ENCODE assay signal across 1 cellular context in the genomic region with DNA sequence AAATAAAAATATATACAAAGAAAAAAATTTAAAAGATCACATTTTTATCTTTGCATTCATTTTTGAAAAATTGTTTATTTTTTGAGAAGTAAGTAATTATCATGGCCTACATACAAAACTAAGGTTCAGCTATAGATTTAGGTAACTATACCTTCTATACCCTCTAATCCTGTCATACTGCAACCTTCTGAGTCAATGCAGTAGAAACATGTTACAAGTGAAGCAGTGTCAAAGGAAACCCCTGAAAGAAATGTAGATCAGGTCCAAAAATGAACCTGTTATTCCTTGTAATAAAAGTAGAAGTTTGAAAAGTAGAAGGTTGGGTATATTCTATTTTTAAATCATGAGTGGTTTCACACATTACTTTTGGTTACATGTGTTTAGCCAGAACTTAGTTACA.
TF ChIP-seq lines count a peak whose summit lies in the region.

No MANE protein-coding gene starts in this region.

TF ChIP-seq in GM12878, 131 proteins besides CTCF, POLR2A, EP300 and RAD21 (continued from another document):
- no peak for TF ChIP-seq ZBTB11 (CRISPR knock-in tag; IDR thresholded peaks at IDR 0.05)
- TF ChIP-seq CHD1 (IDR thresholded peaks at IDR 0.05; ENCODE audit: low read depth, low read length): no peak
- TF ChIP-seq, protein P1, sequence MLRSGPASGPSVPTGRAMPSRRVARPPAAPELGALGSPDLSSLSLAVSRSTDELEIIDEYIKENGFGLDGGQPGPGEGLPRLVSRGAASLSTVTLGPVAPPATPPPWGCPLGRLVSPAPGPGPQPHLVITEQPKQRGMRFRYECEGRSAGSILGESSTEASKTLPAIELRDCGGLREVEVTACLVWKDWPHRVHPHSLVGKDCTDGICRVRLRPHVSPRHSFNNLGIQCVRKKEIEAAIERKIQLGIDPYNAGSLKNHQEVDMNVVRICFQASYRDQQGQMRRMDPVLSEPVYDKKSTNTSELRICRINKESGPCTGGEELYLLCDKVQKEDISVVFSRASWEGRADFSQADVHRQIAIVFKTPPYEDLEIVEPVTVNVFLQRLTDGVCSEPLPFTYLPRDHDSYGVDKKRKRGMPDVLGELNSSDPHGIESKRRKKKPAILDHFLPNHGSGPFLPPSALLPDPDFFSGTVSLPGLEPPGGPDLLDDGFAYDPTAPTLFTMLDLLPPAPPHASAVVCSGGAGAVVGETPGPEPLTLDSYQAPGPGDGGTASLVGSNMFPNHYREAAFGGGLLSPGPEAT (IDR thresholded peaks at IDR 0.05; ENCODE audit: low read depth): no peak
- TF ChIP-seq BHLHE40 (IDR thresholded peaks at IDR 0.05; ENCODE audit: borderline replicate concordance in 1 of 2, low read depth in 2 of 2, low read length in 1 of 2): no peak
- TF ChIP-seq TCF12 (IDR thresholded peaks at IDR 0.05; ENCODE audit: low read depth, low read length): no peak
- TF ChIP-seq, protein P2, sequence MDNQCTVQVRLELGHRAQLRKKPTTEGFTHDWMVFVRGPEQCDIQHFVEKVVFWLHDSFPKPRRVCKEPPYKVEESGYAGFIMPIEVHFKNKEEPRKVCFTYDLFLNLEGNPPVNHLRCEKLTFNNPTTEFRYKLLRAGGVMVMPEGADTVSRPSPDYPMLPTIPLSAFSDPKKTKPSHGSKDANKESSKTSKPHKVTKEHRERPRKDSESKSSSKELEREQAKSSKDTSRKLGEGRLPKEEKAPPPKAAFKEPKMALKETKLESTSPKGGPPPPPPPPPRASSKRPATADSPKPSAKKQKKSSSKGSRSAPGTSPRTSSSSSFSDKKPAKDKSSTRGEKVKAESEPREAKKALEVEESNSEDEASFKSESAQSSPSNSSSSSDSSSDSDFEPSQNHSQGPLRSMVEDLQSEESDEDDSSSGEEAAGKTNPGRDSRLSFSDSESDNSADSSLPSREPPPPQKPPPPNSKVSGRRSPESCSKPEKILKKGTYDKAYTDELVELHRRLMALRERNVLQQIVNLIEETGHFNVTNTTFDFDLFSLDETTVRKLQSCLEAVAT (IDR thresholded peaks at IDR 0.05): no peak
- TF ChIP-seq JUNB (IDR thresholded peaks at IDR 0.05): peak; percentile 57
- no peak for TF ChIP-seq ZNF217 (IDR thresholded peaks at IDR 0.05)
- no peak for TF ChIP-seq NFXL1 (IDR thresholded peaks at IDR 0.05; ENCODE audit: borderline replicate concordance)
- TF ChIP-seq ATF7 (IDR thresholded peaks at IDR 0.05; ENCODE audit: low read depth): no peak
- TF ChIP-seq CEBPZ (IDR thresholded peaks at IDR 0.05; ENCODE audit: low read depth, low read length): no peak
- TF ChIP-seq TCF3 (IDR thresholded peaks at IDR 0.05; ENCODE audit: borderline replicate concordance, insufficient read depth, low read depth, low read length): no peak
- TF ChIP-seq ZNF384 (IDR thresholded peaks at IDR 0.05; ENCODE audit: borderline replicate concordance, low read depth, low read length): no peak
- no peak for TF ChIP-seq IKZF2 (IDR thresholded peaks at IDR 0.05)
- no peak for TF ChIP-seq STAT1 (conservative IDR thresholded peaks at IDR 0.05)
